16 cellular contexts compared by ENCODE assay signal in genomic region chr7:112133328-112133727, GRCh38.
A peak's percentile ranks its signal among the peaks of the same experiment; 100 is the strongest.
DNase-seq lines count a peak whose midpoint lies in the region; ATAC-seq, FAIRE-seq and TF ChIP-seq lines count a peak whose summit lies in the region.
"Had no signal": no experiment of that assay in that cellular context is flagged by ENCODE, and none has a peak within 500 bp of the region (broad histone marks: within the 10 kb centered on the region; RNA-seq: fewer than 3 reads in every experiment).

No MANE protein-coding gene starts in this region.

- TF ChIP-seq POLR2A in endothelial cell of umbilical vein (IDR thresholded peaks at IDR 0.05; ENCODE audit: low read depth, low read length) = no peak

- H3K27me3 ChIP-seq in heart right ventricle (no peaks in the 10 kb centered on the region), right atrium auricular region (no peaks in the 10 kb centered on the region), endothelial cell of umbilical vein (ENCODE audit: control insufficient read depth in 2 of 2, insufficient read depth in 2 of 2, low read length in 2 of 2) (no peaks in the 10 kb centered on the region), trophoblast cell (ENCODE audit: insufficient read depth, low read length) (no peaks in the 10 kb centered on the region)
- H3K27me3 ChIP-seq: BLaER1 treated with 17β-estradiol and CSF1 and Interleukin-3, amounts not matched to agents 10 nM and 100 nM had no signal

- H3K27ac ChIP-seq in heart right ventricle (peak overlapping the region in 7 of 10 donors; percentile 12 to 80 (median 59)), right atrium auricular region (no peak overlapping the region), endothelial cell of umbilical vein (ENCODE audit: insufficient read depth, low read depth, low read length) (peak overlapping the region; percentile 91), trophoblast cell (ENCODE audit: low read depth, low read length) (no peak overlapping the region), temporal lobe (ENCODE audit: low read depth, low read length) (peak overlapping the region; percentile 81)
- H3K27ac ChIP-seq: BLaER1 treated with 17β-estradiol and CSF1 and Interleukin-3, amounts not matched to agents 10 nM and 100 nM had no signal

- POLR2A ChIA-PET in endothelial cell of umbilical vein (lab: Charles Lee) = no interaction called here

- ATAC-seq in heart right ventricle (peak in 2 of 8 donors; percentile 22 to 42), HG03521 (IDR thresholded peaks at IDR 0.05; ENCODE audit: unreplicated experiment) (no peak)
- ATAC-seq: GM12878, GM23338 had no signal

- CTCF ChIA-PET in endothelial cell of umbilical vein (lab: Charles Lee) = interaction anchor here (1.9 to 3.5 kb wide), 3 partner anchors 8 to 29 kb away, joined by 5 to 12 read pairs (median 12); no protein-coding TSS in a partner anchor

- TF ChIP-seq CTCF in heart right ventricle (IDR thresholded peaks at IDR 0.05) (no peak), right atrium auricular region (IDR thresholded peaks at IDR 0.05) (no peak), endothelial cell of umbilical vein (IDR thresholded peaks at IDR 0.05; ENCODE audit: extremely low read depth in 1 of 2, insufficient read depth in 1 of 2, low read depth in 1 of 2, low read length in 2 of 2) (no peak)

- H3K14ac ChIP-seq in trophoblast cell (ENCODE audit: low read length) = no peak overlapping the region

- H3K4ac ChIP-seq in trophoblast cell (ENCODE audit: low read depth, low read length) = no peak overlapping the region

- no peak overlapping the region for H4K12ac ChIP-seq in trophoblast cell (ENCODE audit: low read depth, low read length)

- peaks cover 5% of the 10 kb centered on the region for H4K20me1 ChIP-seq in endothelial cell of umbilical vein (replicated peaks; ENCODE audit: control insufficient read depth, extremely low read depth, insufficient read depth, low read length)

- peak overlapping the region; percentile 17 for H3K4me2 ChIP-seq in endothelial cell of umbilical vein (ENCODE audit: insufficient read depth, low read length)
- no peak overlapping the region for H3K4me2 ChIP-seq in trophoblast cell (ENCODE audit: low read length)

- H3K4me1 ChIP-seq in heart right ventricle = peaks cover 5 to 96% (median 62%) of the 10 kb centered on the region in 9 donors
- H3K4me1 ChIP-seq in right atrium auricular region = peaks cover 0 to 45% of the 10 kb centered on the region in 2 donors
- peaks cover 44% of the 10 kb centered on the region for H3K4me1 ChIP-seq in endothelial cell of umbilical vein (ENCODE audit: control insufficient read depth, extremely low read depth, insufficient read depth, low read length)
- H3K4me1 ChIP-seq in trophoblast cell (ENCODE audit: control insufficient read depth in 1 of 2, insufficient read depth in 2 of 2, low read length in 2 of 2) = peaks cover 2 to 5% of the 10 kb centered on the region in 2 experiments

- dilution Hi-C loops in endothelial cell of umbilical vein (cut with MboI; ENCODE audit: extremely low pct_ligation_motif_present, low sequenced_read_pairs) = no loop called here

- H3K9ac ChIP-seq in endothelial cell of umbilical vein (replicated peaks; ENCODE audit: extremely low read depth, insufficient read depth, low read length) (no peak overlapping the region), trophoblast cell (ENCODE audit: low read length) (no peak overlapping the region)
- H3K9ac ChIP-seq: BLaER1 treated with 17β-estradiol and CSF1 and Interleukin-3, amounts not matched to agents 10 nM and 100 nM had no signal

- no peak overlapping the region for H2BK12ac ChIP-seq in trophoblast cell (ENCODE audit: low read length)

- H3K36me3 ChIP-seq in heart right ventricle (no peaks in the 10 kb centered on the region), right atrium auricular region (no peaks in the 10 kb centered on the region), endothelial cell of umbilical vein (ENCODE audit: control insufficient read depth in 2 of 2, extremely low read depth in 1 of 2, insufficient read depth in 2 of 2, low read length in 2 of 2) (no peaks in the 10 kb centered on the region), trophoblast cell (ENCODE audit: control insufficient read depth in 1 of 2, insufficient read depth in 2 of 2, low read length in 2 of 2) (no peaks in the 10 kb centered on the region)

- BruUV-seq in endothelial cell of umbilical vein (replicated peaks; lab: Mats Ljungman, UMichigan) = no TSS peak

- DNase-seq in heart right ventricle (peak in 1 of 2 donors; percentile 17), right atrium auricular region (ENCODE audit: low spot score) (no peak), endothelial cell of umbilical vein (ENCODE audit: low read depth, low spot score) (no peak), trophoblast cell (no peak), NCI-H226 (no peak), inferior parietal cortex (ENCODE audit: extremely low spot score) (no peak)
- DNase-seq: ACHN; CD4-positive, CD25-positive, alpha-beta regulatory T cell; DMS 273 treated with DMSO at 0.1 percent for 48 hours; H7 had no signal

- H2AK5ac ChIP-seq in trophoblast cell (ENCODE audit: low read length) = no peak overlapping the region

- H3K79me1 ChIP-seq in trophoblast cell (ENCODE audit: low read length) = no peaks in the 10 kb centered on the region

- H3K9me3 ChIP-seq in heart right ventricle (no peaks in the 10 kb centered on the region), right atrium auricular region (no peaks in the 10 kb centered on the region), endothelial cell of umbilical vein (replicated peaks; ENCODE audit: control insufficient read depth, insufficient read depth, low read length) (no peaks in the 10 kb centered on the region), trophoblast cell (ENCODE audit: insufficient read depth, low read depth, low read length) (no peaks in the 10 kb centered on the region)
- H3K9me3 ChIP-seq: BLaER1 treated with 17β-estradiol and CSF1 and Interleukin-3, amounts not matched to agents 10 nM and 100 nM had no signal

- intact Hi-C loops in heart right ventricle (cut with DNase I) (loop anchor here in 2 of 10 donors (10.0 kb wide), 2 partner anchors 71 to 259 kb away; partner anchors contain the start of genes DOCK4 (in 1 of the 2) and ZNF277 (in 1 of the 2)), endothelial cell of umbilical vein (cut with micrococcal nuclease) (no loop called here)

- H2AFZ ChIP-seq in endothelial cell of umbilical vein (ENCODE audit: low read depth, low read length) (no peak overlapping the region), trophoblast cell (ENCODE audit: insufficient read depth, low read length, poor library complexity) (no peak overlapping the region)
- H2AFZ ChIP-seq: GM23338 had no signal

- no peaks in the 10 kb centered on the region for H3K9me1 ChIP-seq in endothelial cell of umbilical vein (replicated peaks; ENCODE audit: control insufficient read depth, extremely low read depth, insufficient read depth, low read length)

- WGBS in heart right ventricle, 2 donors = 77 to 88% methylated on average over 7 of the region's 7 CpGs
- WGBS in trophoblast cell (ENCODE audit: extremely low coverage, insufficient coverage, insufficient read length) = no CpG with 5 or more reads among the region's 7 CpGs

- H2BK5ac ChIP-seq in trophoblast cell (ENCODE audit: low read depth, low read length, poor library complexity) = no peak overlapping the region

- H3K79me2 ChIP-seq in endothelial cell of umbilical vein (ENCODE audit: control insufficient read depth, insufficient read depth, low read length) = peaks cover 97% of the 10 kb centered on the region
- H3K79me2 ChIP-seq in trophoblast cell (ENCODE audit: control insufficient read depth, insufficient read depth, low read length, poor library complexity) = no peaks in the 10 kb centered on the region

- H3K18ac ChIP-seq in trophoblast cell (ENCODE audit: low read length) = peak overlapping the region; percentile 23

- no peak overlapping the region for H3K23ac ChIP-seq in trophoblast cell (ENCODE audit: low read length)

- no peak overlapping the region for H4K91ac ChIP-seq in trophoblast cell (ENCODE audit: low read depth, low read length)

- no peak for FAIRE-seq in endothelial cell of umbilical vein (lab: Jason Lieb, UNC)
- FAIRE-seq: GM12878, GM18507 had no signal

- H3K4me3 ChIP-seq in heart right ventricle = no peak overlapping the region
- no peak overlapping the region for H3K4me3 ChIP-seq in right atrium auricular region
- no peak overlapping the region for H3K4me3 ChIP-seq in endothelial cell of umbilical vein (replicated peaks in 1 of 3; ENCODE audit: insufficient read depth in 1 of 3, low read depth in 1 of 3, low read length in 3 of 3)
- no peak overlapping the region for H3K4me3 ChIP-seq in trophoblast cell (ENCODE audit: low read depth, low read length)
- H3K4me3 ChIP-seq: BLaER1 treated with 17β-estradiol and CSF1 and Interleukin-3, amounts not matched to agents 10 nM and 100 nM; GM12878; GM23338 had no signal

- no peak overlapping the region for H4K8ac ChIP-seq in trophoblast cell (ENCODE audit: low read depth, low read length)

- no peak overlapping the region for H2BK120ac ChIP-seq in trophoblast cell (ENCODE audit: insufficient read depth, low read length, poor library complexity)

TF ChIP-seq in endothelial cell of umbilical vein, 7 proteins besides CTCF, POLR2A, EP300 and RAD21:
- TF ChIP-seq FOS (IDR thresholded peaks at IDR 0.05; ENCODE audit: borderline replicate concordance, insufficient read depth, low read length) = no peak
- no peak for TF ChIP-seq EZH2 (IDR thresholded peaks at IDR 0.05; ENCODE audit: borderline replicate concordance, low read depth, low read length, severe bottlenecking)
- TF ChIP-seq POLR2AphosphoS5 (IDR thresholded peaks at IDR 0.05; ENCODE audit: insufficient read depth, low read depth, low read length) = no peak
- no peak for TF ChIP-seq MYC (IDR thresholded peaks at IDR 0.05; ENCODE audit: low read depth, low read length)
- TF ChIP-seq GATA2 (IDR thresholded peaks at IDR 0.05; ENCODE audit: insufficient read depth, insufficient read length, low read depth, low read length) = no peak
- no peak for TF ChIP-seq MAX (IDR thresholded peaks at IDR 0.05; ENCODE audit: insufficient read depth, insufficient read length)
- no peak for TF ChIP-seq JUN (IDR thresholded peaks at IDR 0.05; ENCODE audit: borderline replicate concordance, insufficient read depth, insufficient read length, low read depth)

Comparison
In these comparisons a context has a peak if more than half of its experiments do, and no peak if none do; other contexts are left out.
1. H3K27ac ChIP-seq: peak in heart right ventricle (7 of 10), endothelial cell of umbilical vein (single experiment) and temporal lobe (single experiment); none in right atrium auricular region (0 of 2) and trophoblast cell (single experiment).